21 cellular contexts compared by ENCODE assay signal in genomic region chr5:113035096-113035495, GRCh38. TPM values are rescaled to one million over a fixed set of nuclear protein-coding genes. Genes with fewer than 3 reads are reported as not detected.
A peak's percentile ranks its signal among the peaks of the same experiment; 100 is the strongest.
DNase-seq lines count a peak whose midpoint lies in the region; ATAC-seq and TF ChIP-seq lines count a peak whose summit lies in the region.
"Had no signal": no experiment of that assay in that cellular context is flagged by ENCODE, and none has a peak within 500 bp of the region (broad histone marks: within the 10 kb centered on the region; RNA-seq: fewer than 3 reads in every experiment).

No MANE protein-coding gene starts in this region.

- POLR2A ChIA-PET in GM10248 (lab: Yijun Ruan, JAX): no interaction called here

- peak overlapping the region; percentile 48 for H3K27ac ChIP-seq in osteoblast (ENCODE audit: low read depth, low read length)
- H3K27ac ChIP-seq: psoas muscle, thoracic aorta, VCaP had no signal

- DNase-seq in GM10248 (ENCODE audit: extremely low spot score) (peak; percentile 4), RPMI7951 (ENCODE audit: low read depth) (peak; percentile 68), fibroblast of peridontal ligament (ENCODE audit: extremely low read depth) (peak; percentile 18), osteoblast (ENCODE audit: insufficient read length, low spot score, missing footprints) (no peak), islet precursor cell (no peak)
- DNase-seq: activated CD4-positive, alpha-beta T cell treated with anti-CD3 and anti-CD28 coated beads, Interleukin-2, amount 10 ng/mL, durations not matched to agents 7 days and 5 days; activated CD8-positive, alpha-beta memory T cell treated with anti-CD3 and anti-CD28 coated beads, Interleukin-2, amount 50 U/mL, for 4 hours; CD8-positive, alpha-beta T cell; DMS153; effector CD4-positive, alpha-beta T cell; KG1; NCI-H2029 treated with DMSO at 0.1 percent for 48 hours; psoas muscle; small intestine; stimulated activated CD4-positive, alpha-beta T cell treated with anti-CD3 and anti-CD28 coated beads, Interleukin-2, amount 100 ng/mL, for 48 hours; stimulated activated naive CD4-positive, alpha-beta T cell treated with Interleukin-2 at 50 U/mL for 16 hours had no signal

- H3K79me2 ChIP-seq in osteoblast (ENCODE audit: insufficient read depth, low read length): no peaks in the 10 kb centered on the region

- CTCF ChIA-PET in GM10248 (lab: Yijun Ruan, JAX): interaction anchor here (1.0 kb wide), 1 partner anchor 8 kb away, joined by 3 read pairs; no protein-coding TSS in a partner anchor

- H3K27me3 ChIP-seq in osteoblast (ENCODE audit: insufficient read depth, low read length): no peaks in the 10 kb centered on the region
- H3K27me3 ChIP-seq: SJSA1 had no signal

- no peak overlapping the region for H2AFZ ChIP-seq in osteoblast (ENCODE audit: low read length)

- no peak overlapping the region for H3K4me3 ChIP-seq in osteoblast (ENCODE audit: insufficient read depth, low read length)
- H3K4me3 ChIP-seq: psoas muscle, SJSA1, thoracic aorta had no signal

- H3K4me1 ChIP-seq in osteoblast (ENCODE audit: insufficient read depth, low read length): peaks cover 37% of the 10 kb centered on the region
- H3K4me1 ChIP-seq: psoas muscle had no signal

- ATAC-seq in GM18873 (IDR thresholded peaks at IDR 0.05; ENCODE audit: low FRiP score, unreplicated experiment): no peak
- no peak for ATAC-seq in GM19397 (IDR thresholded peaks at IDR 0.05; ENCODE audit: unreplicated experiment)
- ATAC-seq: CD8-positive, alpha-beta T cell; psoas muscle had no signal

- TF ChIP-seq CTCF in GM10248 (IDR thresholded peaks at IDR 0.05; ENCODE audit: control extremely low read depth, extremely low read depth, low read depth, missing control alignments) (no peak), osteoblast (IDR thresholded peaks at IDR 0.05; ENCODE audit: extremely low read depth, low read depth, low read length) (no peak)

- no peaks in the 10 kb centered on the region for H4K20me1 ChIP-seq in osteoblast (ENCODE audit: insufficient read depth, low read length)

- no peaks in the 10 kb centered on the region for H3K36me3 ChIP-seq in osteoblast (ENCODE audit: insufficient read depth, low read length)
- H3K36me3 ChIP-seq: SJSA1, thoracic aorta had no signal

- no peak overlapping the region for H3K4me2 ChIP-seq in osteoblast (ENCODE audit: insufficient read depth, low read length)

- H3K9me3 ChIP-seq in osteoblast (ENCODE audit: low read depth, low read length): no peaks in the 10 kb centered on the region
- H3K9me3 ChIP-seq: psoas muscle, SJSA1, thoracic aorta had no signal

RNA-seq across cellular contexts. Expression of gene DCP2, which starts 58.5 kb away (rescaled TPM):
- 22.1 and 28.4 TPM in 2 replicates for total RNA-seq in RPMI7951 (2014; rRNA removed; shearing (Covaris generic))
- total RNA-seq in osteoblast: 27.9 and 31.5 TPM in 2 replicates

Comparison
In these comparisons a context has a peak if more than half of its experiments do, and no peak if none do; other contexts are left out.
1. DNase-seq: peak in GM10248 (single experiment), RPMI7951 (single experiment) and fibroblast of peridontal ligament (single experiment); none in osteoblast (single experiment) and islet precursor cell (single experiment).